In genomic region chr20:33554914-33555420, GRCh38 we compare ENCODE assay signal across 8 cellular contexts.
A peak's percentile ranks its signal among the peaks of the same experiment; 100 is the strongest.
DNase-seq lines count a peak whose midpoint lies in the region; ATAC-seq and TF ChIP-seq lines count a peak whose summit lies in the region.

No MANE protein-coding gene starts in this region.

- POLR2A ChIA-PET in naive thymus-derived CD8-positive, alpha-beta T cell (lab: Charles Lee) = interaction anchor here (0.6 to 1.2 kb wide), 9 partner anchors 9 to 165 kb away, joined by 3 to 14 read pairs (median 3); partner anchors contain the start of genes ACTL10, CBFA2T2 and PXMP4

- H3K9ac ChIP-seq in BLaER1 treated with 17β-estradiol and CSF1 and Interleukin-3, amounts not matched to agents 10 nM and 100 nM = peak overlapping the region in 3 of 11 experiments; percentile 17 to 47 (median 30); a peak in 4 of 22 replicates

- H3K4me3 ChIP-seq in BLaER1 treated with 17β-estradiol and CSF1 and Interleukin-3, amounts not matched to agents 10 nM and 100 nM = no peak overlapping the region
- no peak overlapping the region for H3K4me3 ChIP-seq in epithelial cell of esophagus (ENCODE audit: low read length)

- H3K4me2 ChIP-seq in BLaER1 treated with 17β-estradiol and CSF1 and Interleukin-3, amounts not matched to agents 10 nM and 100 nM = peak overlapping the region in 10 of 11 experiments; percentile 7 to 59 (median 29); a peak in 12 of 22 replicates

- H3K9me3 Mint-ChIP-seq in naive thymus-derived CD8-positive, alpha-beta T cell = peaks cover 0 to 2% (median 0%) of the 10 kb centered on the region in 9 donors
- peaks cover 4% of the 10 kb centered on the region for H3K9me3 Mint-ChIP-seq in glutamatergic neuron (ENCODE audit: unreplicated experiment)

- H3K27ac ChIP-seq in BLaER1 treated with 17β-estradiol and CSF1 and Interleukin-3, amounts not matched to agents 10 nM and 100 nM = peak overlapping the region in 6 of 11 experiments; percentile 31 to 72 (median 48); a peak in 10 of 22 replicates

- H3K27ac Mint-ChIP-seq in naive thymus-derived CD8-positive, alpha-beta T cell = peak overlapping the region; percentile 91 to 99 (median 96)
- no peak overlapping the region for H3K27ac Mint-ChIP-seq in glutamatergic neuron (ENCODE audit: unreplicated experiment)

- peak overlapping the region; percentile 65 to 82 (median 74) for H3K4me3 Mint-ChIP-seq in naive thymus-derived CD8-positive, alpha-beta T cell
- H3K4me3 Mint-ChIP-seq in glutamatergic neuron (ENCODE audit: unreplicated experiment) = no peak overlapping the region

- H3K9me3 ChIP-seq in BLaER1 treated with 17β-estradiol and CSF1 and Interleukin-3, amounts not matched to agents 10 nM and 100 nM (replicated peaks in 1 of 11) = peaks cover 0 to 11% (median 6%) of the 10 kb centered on the region in 11 experiments; a peak in 8 of 22 replicates

- peaks cover 25 to 61% (median 31%) of the 10 kb centered on the region in 11 experiments; a peak in 21 of 22 replicates for H3K36me3 ChIP-seq in BLaER1 treated with 17β-estradiol and CSF1 and Interleukin-3, amounts not matched to agents 10 nM and 100 nM

- TF ChIP-seq CTCF in epithelial cell of esophagus (IDR thresholded peaks at IDR 0.05; ENCODE audit: insufficient read depth, low read depth, low read length, missing control alignments) = no peak
- no peak for TF ChIP-seq CTCF in glutamatergic neuron (IDR thresholded peaks at IDR 0.05; ENCODE audit: partially characterized antibody, unreplicated experiment)

- H3K4me1 Mint-ChIP-seq in naive thymus-derived CD8-positive, alpha-beta T cell = peaks cover 12 to 40% (median 29%) of the 10 kb centered on the region in 4 donors
- H3K4me1 Mint-ChIP-seq in glutamatergic neuron (ENCODE audit: low read depth, unreplicated experiment) = peaks cover 15% of the 10 kb centered on the region

- H4K20me1 ChIP-seq in BLaER1 treated with 17β-estradiol and CSF1 and Interleukin-3, amounts not matched to agents 10 nM and 100 nM = peaks cover 0 to 10% (median 0%) of the 10 kb centered on the region in 11 experiments; a peak in 5 of 22 replicates

- peaks cover 4 to 31% (median 20%) of the 10 kb centered on the region in 3 donors for H3K36me3 Mint-ChIP-seq in naive thymus-derived CD8-positive, alpha-beta T cell
- peaks cover 5% of the 10 kb centered on the region for H3K36me3 Mint-ChIP-seq in glutamatergic neuron (ENCODE audit: unreplicated experiment)

- ATAC-seq in HG02970 (IDR thresholded peaks at IDR 0.05; ENCODE audit: low FRiP score, unreplicated experiment) = peak; percentile 94
- ATAC-seq in naive thymus-derived CD8-positive, alpha-beta T cell = peak; percentile 98

- peaks cover 3 to 36% (median 12%) of the 10 kb centered on the region in 10 experiments; a peak in 13 of 20 replicates for H3K4me1 ChIP-seq in BLaER1 treated with 17β-estradiol and CSF1 and Interleukin-3, amounts not matched to agents 10 nM and 100 nM

- DNase-seq in NCI-H146 treated with DMSO at 0.1 percent for 48 hours (lab: John Stamatoyannopoulos, UW; ENCODE audit: unreplicated experiment) = peak; percentile 99
- DNase-seq in T-helper 9 cell = peak; percentile 23
- peak; percentile 92 for DNase-seq in epithelial cell of esophagus (ENCODE audit: low read depth)
- peak; percentile 7 to 90 (median 58) for DNase-seq in naive thymus-derived CD8-positive, alpha-beta T cell
- no peak for DNase-seq in glutamatergic neuron

- H3K27me3 ChIP-seq in BLaER1 treated with 17β-estradiol and CSF1 and Interleukin-3, amounts not matched to agents 10 nM and 100 nM = no peaks in the 10 kb centered on the region

- TF ChIP-seq POLR2A in GM18526 (IDR thresholded peaks at IDR 0.05; ENCODE audit: extremely low read depth, insufficient read length) = peak; percentile 61

- no peaks in the 10 kb centered on the region for H3K27me3 Mint-ChIP-seq in naive thymus-derived CD8-positive, alpha-beta T cell
- H3K27me3 Mint-ChIP-seq in glutamatergic neuron (ENCODE audit: unreplicated experiment) = no peaks in the 10 kb centered on the region
